Comparison of ENCODE assay signal across 1 cellular context in genomic region chr2:222410534-222410933, GRCh38.
A peak's percentile ranks its signal among the peaks of the same experiment; 100 is the strongest.
TF ChIP-seq lines count a peak whose summit lies in the region.

No MANE protein-coding gene starts in this region.

TF ChIP-seq in H1, 55 proteins besides CTCF, POLR2A, EP300 and RAD21:
- TF ChIP-seq TEAD4 (IDR thresholded peaks at IDR 0.05; ENCODE audit: low read depth, low read length), result peak; percentile 78
- no peak for TF ChIP-seq GTF2F1 (IDR thresholded peaks at IDR 0.05; ENCODE audit: borderline replicate concordance, low read depth, low read length)
TF ChIP-seq in H1: peak in this region for 1.
